11 cellular contexts compared by ENCODE assay signal in genomic region chr11:70628881-70629844, GRCh38.
DNase-seq lines count a peak whose midpoint lies in the region; ATAC-seq and TF ChIP-seq lines count a peak whose summit lies in the region.
"Had no signal": no experiment of that assay in that cellular context is flagged by ENCODE, and none has a peak within 500 bp of the region (broad histone marks: within the 10 kb centered on the region; RNA-seq: fewer than 3 reads in every experiment).

No MANE protein-coding gene starts in this region.

- WGBS in esophagus squamous epithelium, 2 donors: 22 to 23% methylated on average over 6 to 11 of the region's 30 CpGs
- no CpG with 5 or more reads among the region's 30 CpGs for WGBS in neuronal stem cell (ENCODE audit: extremely low coverage in 2 of 2, insufficient read length in 2 of 2, insufficient replicate concordance in 1 of 2), 2 donors

- H3K9ac ChIP-seq in BLaER1 treated with 17β-estradiol and CSF1 and Interleukin-3, amounts not matched to agents 10 nM and 100 nM: no peak overlapping the region
- no peak overlapping the region for H3K9ac ChIP-seq in neuronal stem cell (ENCODE audit: low read depth, low read length, poor library complexity)

- H3K18ac ChIP-seq in neuronal stem cell (ENCODE audit: low read length): peak overlapping the region; percentile 86

- no peak for TF ChIP-seq CTCF in esophagus squamous epithelium (IDR thresholded peaks at IDR 0.05)

- H2BK5ac ChIP-seq in neuronal stem cell (ENCODE audit: low read length): peak overlapping the region; percentile 26

- no peak overlapping the region for H2AFZ ChIP-seq in neuronal stem cell (ENCODE audit: low read length)

- no peak overlapping the region for H3K4me3 ChIP-seq in BLaER1 treated with 17β-estradiol and CSF1 and Interleukin-3, amounts not matched to agents 10 nM and 100 nM
- H3K4me3 ChIP-seq in esophagus squamous epithelium: peak overlapping the region in 1 of 4 donors; percentile 30
- H3K4me3 ChIP-seq in neuronal stem cell (ENCODE audit: low read length in 2 of 2): no peak overlapping the region
- H3K4me3 ChIP-seq: gastrocnemius medialis had no signal

- H3K79me1 ChIP-seq in neuronal stem cell (ENCODE audit: low read depth, low read length): no peaks in the 10 kb centered on the region

- no peaks in the 10 kb centered on the region for H3K36me3 ChIP-seq in BLaER1 treated with 17β-estradiol and CSF1 and Interleukin-3, amounts not matched to agents 10 nM and 100 nM
- H3K36me3 ChIP-seq in esophagus squamous epithelium: no peaks in the 10 kb centered on the region
- H3K36me3 ChIP-seq in neuronal stem cell (replicated peaks in 1 of 2; ENCODE audit: control insufficient read depth in 2 of 2, insufficient read depth in 2 of 2, low read length in 2 of 2): no peaks in the 10 kb centered on the region
- H3K36me3 ChIP-seq: gastrocnemius medialis had no signal

- no peak for TF ChIP-seq POLR2A in esophagus squamous epithelium (IDR thresholded peaks at IDR 0.05)

- H4K91ac ChIP-seq in neuronal stem cell (ENCODE audit: low read depth, low read length, poor library complexity): no peak overlapping the region

- no peak overlapping the region for H3K27ac ChIP-seq in BLaER1 treated with 17β-estradiol and CSF1 and Interleukin-3, amounts not matched to agents 10 nM and 100 nM
- H3K27ac ChIP-seq in esophagus squamous epithelium (peak overlapping the region in 3 of 4 donors; percentile 7 to 29 (median 10)), neuronal stem cell (replicated peaks; ENCODE audit: low read length) (no peak overlapping the region)
- H3K27ac ChIP-seq: HL-60 had no signal

- H2BK15ac ChIP-seq in neuronal stem cell (ENCODE audit: low read length): no peak overlapping the region

- H3K4me1 ChIP-seq in BLaER1 treated with 17β-estradiol and CSF1 and Interleukin-3, amounts not matched to agents 10 nM and 100 nM: peaks cover 5 to 24% (median 14%) of the 10 kb centered on the region in 10 experiments; a peak in 18 of 20 replicates
- H3K4me1 ChIP-seq in esophagus squamous epithelium (peaks cover 7 to 14% (median 7%) of the 10 kb centered on the region in 3 donors), neuronal stem cell (ENCODE audit: control insufficient read depth in 2 of 2, insufficient read depth in 1 of 2, low read depth in 1 of 2, low read length in 2 of 2) (peaks cover 17 to 36% of the 10 kb centered on the region in 2 donors)

- no peak for ATAC-seq in HG03442 (IDR thresholded peaks at IDR 0.05; ENCODE audit: unreplicated experiment)

- no peak overlapping the region for H3K14ac ChIP-seq in neuronal stem cell (ENCODE audit: low read length)

- intact Hi-C loops in esophagus squamous epithelium (cut with DNase I): no loop called here

- peak overlapping the region; percentile 28 for H3K23ac ChIP-seq in neuronal stem cell (ENCODE audit: low read depth, low read length, poor library complexity)

- no peaks in the 10 kb centered on the region for H3K27me3 ChIP-seq in BLaER1 treated with 17β-estradiol and CSF1 and Interleukin-3, amounts not matched to agents 10 nM and 100 nM
- peaks cover 0 to 12% (median 0%) of the 10 kb centered on the region in 4 donors for H3K27me3 ChIP-seq in esophagus squamous epithelium
- H3K27me3 ChIP-seq in neuronal stem cell (ENCODE audit: control insufficient read depth in 3 of 3, insufficient read depth in 3 of 3, low read depth in 1 of 3, low read length in 3 of 3): no peaks in the 10 kb centered on the region
- H3K27me3 ChIP-seq: gastrocnemius medialis had no signal

- H2BK12ac ChIP-seq in neuronal stem cell (ENCODE audit: low read length): peak overlapping the region; percentile 16

- peak; percentile 38 to 77 for DNase-seq in NCI-H526 (lab: John Stamatoyannopoulos, UW)
- no peak for DNase-seq in esophagus squamous epithelium (lab: John Stamatoyannopoulos, UW)
- no peak for DNase-seq in neuronal stem cell (ENCODE audit: low spot score)
- no peak for DNase-seq in NCI-H524 (lab: John Stamatoyannopoulos, UW)
- DNase-seq in NCI-H2081 (lab: John Stamatoyannopoulos, UW): no peak
- DNase-seq in Kasumi-1 (lab: John Stamatoyannopoulos, UW): no peak
- DNase-seq: gastrocnemius medialis, NCI-H1092 had no signal

- H2BK120ac ChIP-seq in neuronal stem cell (ENCODE audit: low read depth, low read length): peak overlapping the region; percentile 88

- peak overlapping the region in 6 of 11 experiments; percentile 15 to 36 (median 30); a peak in 6 of 22 replicates for H3K4me2 ChIP-seq in BLaER1 treated with 17β-estradiol and CSF1 and Interleukin-3, amounts not matched to agents 10 nM and 100 nM
- no peak overlapping the region for H3K4me2 ChIP-seq in neuronal stem cell (ENCODE audit: insufficient read depth, low read length, poor library complexity, severe bottlenecking)

- H3K9me3 ChIP-seq in BLaER1 treated with 17β-estradiol and CSF1 and Interleukin-3, amounts not matched to agents 10 nM and 100 nM (replicated peaks in 1 of 11): no peaks in the 10 kb centered on the region
- H3K9me3 ChIP-seq in esophagus squamous epithelium: no peaks in the 10 kb centered on the region
- no peaks in the 10 kb centered on the region for H3K9me3 ChIP-seq in neuronal stem cell (replicated peaks in 1 of 2; ENCODE audit: control insufficient read depth in 2 of 2, insufficient read depth in 1 of 2, low read depth in 1 of 2, low read length in 2 of 2)
- H3K9me3 ChIP-seq: gastrocnemius medialis had no signal

- no peak overlapping the region for H3K4ac ChIP-seq in neuronal stem cell (ENCODE audit: low read length)

- H4K20me1 ChIP-seq in BLaER1 treated with 17β-estradiol and CSF1 and Interleukin-3, amounts not matched to agents 10 nM and 100 nM: peaks cover 0 to 39% (median 0%) of the 10 kb centered on the region in 11 experiments; a peak in 9 of 22 replicates

- H4K8ac ChIP-seq in neuronal stem cell (ENCODE audit: low read depth, low read length): no peak overlapping the region

- H2AK5ac ChIP-seq in neuronal stem cell (ENCODE audit: low read depth, low read length): peak overlapping the region; percentile 56

Comparison
In these comparisons a context has a peak if more than half of its experiments do, and no peak if none do; other contexts are left out.
1. H3K27ac ChIP-seq: peak in esophagus squamous epithelium (3 of 4); none in BLaER1 treated with 17β-estradiol and CSF1 and Interleukin-3, amounts not matched to agents 10 nM and 100 nM (0 of 11) and neuronal stem cell (single experiment).
2. DNase-seq: peak in NCI-H526 (2 of 2); none in esophagus squamous epithelium (single experiment), neuronal stem cell (single experiment), NCI-H524 (0 of 2), NCI-H2081 (0 of 2) and Kasumi-1 (0 of 2).